8 cellular contexts compared by ENCODE assay signal in genomic region chr19:38949580-38950367, GRCh38. TPM values are rescaled to one million over a fixed set of nuclear protein-coding genes. Genes with fewer than 3 reads are reported as not detected.
DNase-seq lines count a peak whose midpoint lies in the region; ATAC-seq, FAIRE-seq and TF ChIP-seq lines count a peak whose summit lies in the region.

No MANE protein-coding gene starts in this region.

- peak; percentile 98 for ATAC-seq in naive thymus-derived CD4-positive, alpha-beta T cell

- TF ChIP-seq POLR2A in GM12891 (IDR thresholded peaks at IDR 0.05; ENCODE audit: low read depth, low read length), result no peak

- H3K27ac Mint-ChIP-seq in naive thymus-derived CD4-positive, alpha-beta T cell, result peak overlapping the region in 3 of 9 donors; percentile 20 to 64 (median 61)
- no peak overlapping the region for H3K27ac Mint-ChIP-seq in HFFc6

- no peaks in the 10 kb centered on the region for H3K27me3 ChIP-seq in naive thymus-derived CD4-positive, alpha-beta T cell (ENCODE audit: control insufficient read depth in 2 of 2, insufficient read depth in 2 of 2, low read length in 2 of 2)

- peak; percentile 73 for DNase-seq in GM12891 (ENCODE audit: insufficient read length, low spot score)
- peak; percentile 86 for DNase-seq in NCI-H526 treated with DMSO at 0.1 percent for 48 hours (lab: John Stamatoyannopoulos, UW)
- peak; percentile 58 for DNase-seq in activated T-helper 1 cell treated with Interleukin-2 at 50 U/mL for 16 hours (ENCODE audit: low read depth)
- DNase-seq in fibroblast of gingiva (ENCODE audit: low read depth), result peak; percentile 54
- peak; percentile 49 to 88 (median 70) for DNase-seq in naive thymus-derived CD4-positive, alpha-beta T cell
- peak; percentile 30 to 70 for DNase-seq in stimulated activated CD8-positive, alpha-beta memory T cell treated with anti-CD3 and anti-CD28 coated beads, Interleukin-4, amount 100 ng/mL, for 1 hour (ENCODE audit: low read depth in 2 of 2, low spot score in 1 of 2)
- no peak for DNase-seq in HFFc6
- no peak for DNase-seq in glomerular visceral epithelial cell (ENCODE audit: extremely low spot score)

- peaks cover 0 to 3% (median 0%) of the 10 kb centered on the region in 11 donors for H3K9me3 Mint-ChIP-seq in naive thymus-derived CD4-positive, alpha-beta T cell
- no peaks in the 10 kb centered on the region for H3K9me3 Mint-ChIP-seq in HFFc6

- peaks cover 0 to 4% of the 10 kb centered on the region in 2 donors for H3K4me1 ChIP-seq in naive thymus-derived CD4-positive, alpha-beta T cell (ENCODE audit: control insufficient read depth in 2 of 2, insufficient read depth in 2 of 2, low read length in 2 of 2)

- peak overlapping the region; percentile 52 to 82 (median 72) for H3K4me3 Mint-ChIP-seq in naive thymus-derived CD4-positive, alpha-beta T cell
- H3K4me3 Mint-ChIP-seq in HFFc6, result no peak overlapping the region

- H3K27me3 Mint-ChIP-seq in naive thymus-derived CD4-positive, alpha-beta T cell, result peaks cover 14 to 29% (median 15%) of the 10 kb centered on the region in 5 donors
- peaks cover 2% of the 10 kb centered on the region; the same call in 1 of the 2 replicates for H3K27me3 Mint-ChIP-seq in HFFc6 (ENCODE audit: insufficient read depth)

- POLR2A ChIA-PET in naive thymus-derived CD4-positive, alpha-beta T cell (lab: Charles Lee), result no interaction called here

- no peak for TF ChIP-seq CTCF in HFFc6 (IDR thresholded peaks at IDR 0.05)

- FAIRE-seq in GM12891 (lab: Jason Lieb, UNC), result peak; percentile 68

- H3K27ac ChIP-seq in naive thymus-derived CD4-positive, alpha-beta T cell (ENCODE audit: low read depth, low read length), result no peak overlapping the region

- peaks cover 0 to 4% (median 0%) of the 10 kb centered on the region in 5 donors for H3K36me3 Mint-ChIP-seq in naive thymus-derived CD4-positive, alpha-beta T cell
- peaks cover 5% of the 10 kb centered on the region for H3K36me3 Mint-ChIP-seq in HFFc6 (ENCODE audit: low read depth)

- no peaks in the 10 kb centered on the region for H3K36me3 ChIP-seq in naive thymus-derived CD4-positive, alpha-beta T cell (ENCODE audit: control insufficient read depth in 2 of 3, insufficient read depth in 3 of 3, low read length in 3 of 3)

- intact Hi-C loops in naive thymus-derived CD4-positive, alpha-beta T cell (cut with micrococcal nuclease), result loop anchor here in 1 of 2 donors (5.0 kb wide), 1 partner anchor 217 kb away; no protein-coding TSS in a partner anchor

- CTCF ChIA-PET in naive thymus-derived CD4-positive, alpha-beta T cell (lab: Charles Lee), result no interaction called here

- H3K4me3 ChIP-seq in naive thymus-derived CD4-positive, alpha-beta T cell (ENCODE audit: low read length), result peak overlapping the region; percentile 39

- peaks cover 10 to 18% (median 16%) of the 10 kb centered on the region in 7 donors for H3K4me1 Mint-ChIP-seq in naive thymus-derived CD4-positive, alpha-beta T cell
- H3K4me1 Mint-ChIP-seq in HFFc6 (ENCODE audit: low read depth), result no peaks in the 10 kb centered on the region

- no peaks in the 10 kb centered on the region for H3K9me3 ChIP-seq in naive thymus-derived CD4-positive, alpha-beta T cell (ENCODE audit: control insufficient read depth in 2 of 3, low read length in 3 of 3)

TF ChIP-seq in GM12891, 5 proteins besides CTCF, POLR2A, EP300 and RAD21:
- no peak for TF ChIP-seq POU2F2 (IDR thresholded peaks at IDR 0.05; ENCODE audit: low read depth, low read length)
- no peak for TF ChIP-seq SPI1 (IDR thresholded peaks at IDR 0.05; ENCODE audit: low read depth, low read length)
- no peak for TF ChIP-seq TAF1 (IDR thresholded peaks at IDR 0.05; ENCODE audit: low read depth, low read length)
- TF ChIP-seq PAX5 (IDR thresholded peaks at IDR 0.05; ENCODE audit: insufficient read depth, low read length, severe bottlenecking), result no peak
- TF ChIP-seq POLR2AphosphoS5 (IDR thresholded peaks at IDR 0.05; ENCODE audit: low read depth, low read length), result no peak

RNA-seq across cellular contexts. Expression of gene MRPS12, which starts 19.0 kb away (rescaled TPM):
- 59.8 TPM for polyA plus RNA-seq in GM12891 (2012; ENCODE audit: low read depth, missing spikeins)
- 10 to 100 TPM; 14.0 to 60.0 (median 22.5) TPM for total RNA-seq in naive thymus-derived CD4-positive, alpha-beta T cell
- 10 to 100 TPM; 79.9 to 93.4 TPM for polyA plus RNA-seq in naive thymus-derived CD4-positive, alpha-beta T cell
- total RNA-seq in HFFc6 (2021; fragmentation: NEBNext Ultra II Directional; extraction: Animal tissue kit (Norgen Biotek cat#: 25700)), result 10 to 100 TPM; 58.3 to 75.0 (median 62.2) TPM

RNA-seq across cellular contexts. Expression of gene SARS2, which starts 19.2 kb away (rescaled TPM):
- 25.4 TPM for polyA plus RNA-seq in GM12891 (2012; ENCODE audit: low read depth, missing spikeins)
- 10 to 100 TPM; 17.5 to 35.6 (median 25.4) TPM for total RNA-seq in naive thymus-derived CD4-positive, alpha-beta T cell
- polyA plus RNA-seq in naive thymus-derived CD4-positive, alpha-beta T cell, result 10 to 100 TPM; 10.2 to 16.1 TPM
- total RNA-seq in HFFc6 (2021; fragmentation: NEBNext Ultra II Directional; extraction: Animal tissue kit (Norgen Biotek cat#: 25700)), result 10 to 100 TPM; 18.7 to 25.1 (median 22.7) TPM

RNA-seq across cellular contexts. Expression of gene FBXO17, which starts 25.8 kb away (rescaled TPM):
- 0.42 TPM for polyA plus RNA-seq in GM12891 (2012; ENCODE audit: low read depth, missing spikeins)
- total RNA-seq in naive thymus-derived CD4-positive, alpha-beta T cell, result not detected
- polyA plus RNA-seq in naive thymus-derived CD4-positive, alpha-beta T cell, result not detected
- total RNA-seq in HFFc6 (2021; fragmentation: NEBNext Ultra II Directional; extraction: Animal tissue kit (Norgen Biotek cat#: 25700)), result 10 to 100 TPM; 17.5 to 21.5 (median 18.7) TPM

RNA-seq across cellular contexts. Expression of gene CCER2, which starts 37.8 kb away (rescaled TPM):
- polyA plus RNA-seq in GM12891 (2012; ENCODE audit: low read depth, missing spikeins), result 1.2 TPM
- 1 to 10 TPM in 4 of 5 experiments, under 1 TPM in 1; 0.73 to 1.6 (median 1.3) TPM for total RNA-seq in naive thymus-derived CD4-positive, alpha-beta T cell
- polyA plus RNA-seq in naive thymus-derived CD4-positive, alpha-beta T cell, result not detected
- total RNA-seq in HFFc6 (2021; fragmentation: NEBNext Ultra II Directional; extraction: Animal tissue kit (Norgen Biotek cat#: 25700)), result under 1 TPM in 1 of 6 experiments, not detected in 5; 0.16 TPM

RNA-seq across cellular contexts. Expression of gene NFKBIB, which starts 50.0 kb away (rescaled TPM):
- polyA plus RNA-seq in GM12891 (2012; ENCODE audit: low read depth, missing spikeins), result 32.2 TPM
- total RNA-seq in naive thymus-derived CD4-positive, alpha-beta T cell, result 10 to 100 TPM; 21.7 to 51.8 (median 34.1) TPM
- polyA plus RNA-seq in naive thymus-derived CD4-positive, alpha-beta T cell, result 1 to 10 TPM; 7.3 to 9.0 TPM
- total RNA-seq in HFFc6 (2021; fragmentation: NEBNext Ultra II Directional; extraction: Animal tissue kit (Norgen Biotek cat#: 25700)), result 10 to 100 TPM; 21.8 to 23.4 (median 22.9) TPM

Comparison
In these comparisons a context has a peak if more than half of its experiments do, and no peak if none do; other contexts are left out.
1. DNase-seq: peak in GM12891 (single experiment), NCI-H526 treated with DMSO at 0.1 percent for 48 hours (single experiment), activated T-helper 1 cell treated with Interleukin-2 at 50 U/mL for 16 hours (single experiment), fibroblast of gingiva (single experiment), naive thymus-derived CD4-positive, alpha-beta T cell (9 of 9) and stimulated activated CD8-positive, alpha-beta memory T cell treated with anti-CD3 and anti-CD28 coated beads, Interleukin-4, amount 100 ng/mL, for 1 hour (2 of 2); none in HFFc6 (single experiment) and glomerular visceral epithelial cell (single experiment).
2. RNA of gene FBXO17, which starts 25.8 kb away (total RNA-seq): 17.5 to 21.5 TPM in HFFc6; not detected in naive thymus-derived CD4-positive, alpha-beta T cell; every median in the first group is over 10 times any median in the second.